2 cellular contexts compared by ENCODE assay signal in genomic region chr17:28907709-28908475, GRCh38.
TF ChIP-seq lines count a peak whose summit lies in the region.

No MANE protein-coding gene starts in this region.

TF ChIP-seq in WTC11, 78 proteins besides CTCF, POLR2A, EP300 and RAD21 (continued from another document):
- TF ChIP-seq, protein P1, sequence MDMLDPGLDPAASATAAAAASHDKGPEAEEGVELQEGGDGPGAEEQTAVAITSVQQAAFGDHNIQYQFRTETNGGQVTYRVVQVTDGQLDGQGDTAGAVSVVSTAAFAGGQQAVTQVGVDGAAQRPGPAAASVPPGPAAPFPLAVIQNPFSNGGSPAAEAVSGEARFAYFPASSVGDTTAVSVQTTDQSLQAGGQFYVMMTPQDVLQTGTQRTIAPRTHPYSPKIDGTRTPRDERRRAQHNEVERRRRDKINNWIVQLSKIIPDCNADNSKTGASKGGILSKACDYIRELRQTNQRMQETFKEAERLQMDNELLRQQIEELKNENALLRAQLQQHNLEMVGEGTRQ (CRISPR knock-in tag; IDR thresholded peaks at IDR 0.05) = no peak
- no peak for TF ChIP-seq ARID4B (CRISPR knock-in tag; IDR thresholded peaks at IDR 0.05; ENCODE audit: borderline replicate concordance)
- TF ChIP-seq TEAD1 (CRISPR knock-in tag; IDR thresholded peaks at IDR 0.05) = no peak
- TF ChIP-seq E2F4 (CRISPR knock-in tag; IDR thresholded peaks at IDR 0.05; ENCODE audit: borderline replicate concordance, low read depth) = no peak
- TF ChIP-seq, protein P2, sequence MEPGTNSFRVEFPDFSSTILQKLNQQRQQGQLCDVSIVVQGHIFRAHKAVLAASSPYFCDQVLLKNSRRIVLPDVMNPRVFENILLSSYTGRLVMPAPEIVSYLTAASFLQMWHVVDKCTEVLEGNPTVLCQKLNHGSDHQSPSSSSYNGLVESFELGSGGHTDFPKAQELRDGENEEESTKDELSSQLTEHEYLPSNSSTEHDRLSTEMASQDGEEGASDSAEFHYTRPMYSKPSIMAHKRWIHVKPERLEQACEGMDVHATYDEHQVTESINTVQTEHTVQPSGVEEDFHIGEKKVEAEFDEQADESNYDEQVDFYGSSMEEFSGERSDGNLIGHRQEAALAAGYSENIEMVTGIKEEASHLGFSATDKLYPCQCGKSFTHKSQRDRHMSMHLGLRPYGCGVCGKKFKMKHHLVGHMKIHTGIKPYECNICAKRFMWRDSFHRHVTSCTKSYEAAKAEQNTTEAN (CRISPR knock-in tag; IDR thresholded peaks at IDR 0.05) = no peak
- no peak for TF ChIP-seq NR1H2 (CRISPR knock-in tag; IDR thresholded peaks at IDR 0.05)
- no peak for TF ChIP-seq FOXK1 (CRISPR knock-in tag; IDR thresholded peaks at IDR 0.05)
- no peak for TF ChIP-seq HMGA2 (CRISPR knock-in tag; IDR thresholded peaks at IDR 0.05)
- TF ChIP-seq ZNF423 (CRISPR knock-in tag; IDR thresholded peaks at IDR 0.05) = no peak

TF ChIP-seq in SK-N-SH, 30 proteins besides CTCF, POLR2A, EP300 and RAD21:
- TF ChIP-seq, protein P1 (IDR thresholded peaks at IDR 0.05; ENCODE audit: borderline replicate concordance, low read depth, low read length) = no peak
- TF ChIP-seq NRF1 (IDR thresholded peaks at IDR 0.05; ENCODE audit: low read depth, low read length) = no peak
